1 cellular context compared by ENCODE assay signal in the genomic region with DNA sequence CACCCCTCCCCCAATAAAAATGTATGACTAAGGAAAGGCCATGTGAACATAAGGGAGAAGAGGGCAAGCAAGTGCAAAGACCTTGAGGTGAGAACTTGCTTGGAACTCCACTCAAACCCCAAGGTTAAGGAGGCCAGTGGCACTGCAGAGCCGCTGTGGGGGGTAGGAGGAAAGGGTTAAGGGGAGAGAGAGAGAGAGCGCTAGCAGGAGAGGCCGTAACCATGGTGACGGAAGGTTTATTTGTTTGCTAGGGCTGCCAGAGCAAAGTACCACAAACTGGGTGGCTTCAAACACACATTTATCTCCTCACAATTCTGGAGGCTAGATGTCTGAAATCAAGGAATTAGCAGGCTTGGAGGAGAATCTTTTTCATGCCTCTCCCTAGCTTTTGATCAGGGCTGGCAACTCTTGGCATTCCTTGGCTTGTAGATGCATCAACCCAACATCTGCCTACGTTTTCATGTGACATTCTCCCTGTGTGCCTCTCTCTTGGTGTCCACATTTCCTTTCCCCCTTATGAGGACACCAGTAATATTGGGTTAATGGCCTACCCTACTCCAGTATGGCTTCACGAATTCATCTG.
TF ChIP-seq lines count a peak whose summit lies in the region.

No MANE protein-coding gene starts in this region.

TF ChIP-seq in HepG2, 621 proteins besides CTCF, POLR2A, EP300 and RAD21 (continued from another document and continues in another):
- TF ChIP-seq KDM6A (CRISPR knock-in tag; IDR thresholded peaks at IDR 0.05; ENCODE audit: low read depth) (peak; percentile 60; the same call in 1 of the 2 replicates), ZSCAN20 (CRISPR knock-in tag; IDR thresholded peaks at IDR 0.05; ENCODE audit: borderline replicate concordance) (0 out of 2 replicates have a peak, but pooled peaks have one; percentile 47), ZFY (CRISPR knock-in tag; IDR thresholded peaks at IDR 0.05) (no peak), ARNT2 (CRISPR knock-in tag; IDR thresholded peaks at IDR 0.05; ENCODE audit: low read depth) (no peak), ZNF652 (CRISPR knock-in tag; IDR thresholded peaks at IDR 0.05; ENCODE audit: borderline replicate concordance, low read depth) (peak; percentile 100), ZNF44 (CRISPR knock-in tag; IDR thresholded peaks at IDR 0.05) (no peak), SKI (IDR thresholded peaks at IDR 0.05; ENCODE audit: partially characterized antibody) (peak; percentile 32), SOX13 (IDR thresholded peaks at IDR 0.05) (no peak), SOX13 (CRISPR knock-in tag; conservative IDR thresholded peaks at IDR 0.05 in 1 of 2, IDR thresholded peaks at IDR 0.05 in 1 of 2) (0 out of 4 replicates have a peak, but pooled peaks of 1 of the 2 experiments have one; percentile 27), TSC22D2 (CRISPR knock-in tag; IDR thresholded peaks at IDR 0.05; ENCODE audit: borderline replicate concordance) (no peak), RXRB (CRISPR knock-in tag; IDR thresholded peaks at IDR 0.05; ENCODE audit: borderline replicate concordance) (peak; percentile 54; the same call in 1 of the 2 replicates), CREB1 (IDR thresholded peaks at IDR 0.05) (no peak), CREB1 (CRISPR knock-in tag; IDR thresholded peaks at IDR 0.05) (0 out of 2 replicates have a peak, but pooled peaks have one; percentile 17), SMC3 (IDR thresholded peaks at IDR 0.05; ENCODE audit: low read length) (peak; percentile 14; the same call in 1 of the 2 replicates), NFIB (CRISPR knock-in tag; IDR thresholded peaks at IDR 0.05; ENCODE audit: borderline replicate concordance) (no peak), ZNF589 (CRISPR knock-in tag; conservative IDR thresholded peaks at IDR 0.05) (no peak), DNMT3B (CRISPR knock-in tag; conservative IDR thresholded peaks at IDR 0.05) (no peak), RFX1 (IDR thresholded peaks at IDR 0.05) (peak; percentile 84), PTBP1 (IDR thresholded peaks at IDR 0.05; ENCODE audit: low read depth, low read length, poor library complexity, severe bottlenecking) (no peak), NCOA1 (CRISPR knock-in tag; IDR thresholded peaks at IDR 0.05) (no peak), ELF3 (CRISPR knock-in tag; IDR thresholded peaks at IDR 0.05) (no peak), LCORL (IDR thresholded peaks at IDR 0.05) (peak; percentile 44; the same call in 1 of the 2 replicates), LCORL (CRISPR knock-in tag; IDR thresholded peaks at IDR 0.05) (no peak), RFX3 (CRISPR knock-in tag; IDR thresholded peaks at IDR 0.05) (peak; percentile 88), ZNF124 (CRISPR knock-in tag; IDR thresholded peaks at IDR 0.05) (no peak), GABPA (IDR thresholded peaks at IDR 0.05; ENCODE audit: low read depth, low read length) (no peak), GABPA (CRISPR knock-in tag; IDR thresholded peaks at IDR 0.05; ENCODE audit: low read depth) (no peak; the same call in 1 of the 2 replicates), ZNF232 (CRISPR knock-in tag; IDR thresholded peaks at IDR 0.05; ENCODE audit: borderline replicate concordance) (no peak), SSRP1 (CRISPR knock-in tag; IDR thresholded peaks at IDR 0.05) (0 out of 2 replicates have a peak, but pooled peaks have one; percentile 42), NCOR1 (IDR thresholded peaks at IDR 0.05; ENCODE audit: borderline replicate concordance, low read length) (0 out of 2 replicates have a peak, but pooled peaks have one; percentile 11), TGIF2 (CRISPR knock-in tag; IDR thresholded peaks at IDR 0.05) (0 out of 2 replicates have a peak, but pooled peaks have one; percentile 14), ZNF317 (CRISPR knock-in tag; IDR thresholded peaks at IDR 0.05) (no peak), NFE2 (CRISPR knock-in tag; IDR thresholded peaks at IDR 0.05) (no peak), SIN3B (IDR thresholded peaks at IDR 0.05; ENCODE audit: low read length) (no peak), ZNF557 (CRISPR knock-in tag; IDR thresholded peaks at IDR 0.05) (no peak)
- TF ChIP-seq, protein P1, sequence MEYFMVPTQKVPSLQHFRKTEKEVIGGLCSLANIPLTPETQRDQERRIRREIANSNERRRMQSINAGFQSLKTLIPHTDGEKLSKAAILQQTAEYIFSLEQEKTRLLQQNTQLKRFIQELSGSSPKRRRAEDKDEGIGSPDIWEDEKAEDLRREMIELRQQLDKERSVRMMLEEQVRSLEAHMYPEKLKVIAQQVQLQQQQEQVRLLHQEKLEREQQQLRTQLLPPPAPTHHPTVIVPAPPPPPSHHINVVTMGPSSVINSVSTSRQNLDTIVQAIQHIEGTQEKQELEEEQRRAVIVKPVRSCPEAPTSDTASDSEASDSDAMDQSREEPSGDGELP (IDR thresholded peaks at IDR 0.05; ENCODE audit: borderline replicate concordance, low read depth), result peak; percentile 14; the same call in 1 of the 2 replicates
- TF ChIP-seq, protein P2, sequence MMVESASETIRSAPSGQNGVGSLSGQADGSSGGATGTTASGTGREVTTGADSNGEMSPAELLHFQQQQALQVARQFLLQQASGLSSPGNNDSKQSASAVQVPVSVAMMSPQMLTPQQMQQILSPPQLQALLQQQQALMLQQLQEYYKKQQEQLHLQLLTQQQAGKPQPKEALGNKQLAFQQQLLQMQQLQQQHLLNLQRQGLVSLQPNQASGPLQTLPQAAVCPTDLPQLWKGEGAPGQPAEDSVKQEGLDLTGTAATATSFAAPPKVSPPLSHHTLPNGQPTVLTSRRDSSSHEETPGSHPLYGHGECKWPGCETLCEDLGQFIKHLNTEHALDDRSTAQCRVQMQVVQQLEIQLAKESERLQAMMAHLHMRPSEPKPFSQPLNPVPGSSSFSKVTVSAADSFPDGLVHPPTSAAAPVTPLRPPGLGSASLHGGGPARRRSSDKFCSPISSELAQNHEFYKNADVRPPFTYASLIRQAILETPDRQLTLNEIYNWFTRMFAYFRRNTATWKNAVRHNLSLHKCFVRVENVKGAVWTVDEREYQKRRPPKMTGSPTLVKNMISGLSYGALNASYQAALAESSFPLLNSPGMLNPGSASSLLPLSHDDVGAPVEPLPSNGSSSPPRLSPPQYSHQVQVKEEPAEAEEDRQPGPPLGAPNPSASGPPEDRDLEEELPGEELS (CRISPR knock-in tag; IDR thresholded peaks at IDR 0.05), result peak; percentile 73
- TF ChIP-seq, protein P3, sequence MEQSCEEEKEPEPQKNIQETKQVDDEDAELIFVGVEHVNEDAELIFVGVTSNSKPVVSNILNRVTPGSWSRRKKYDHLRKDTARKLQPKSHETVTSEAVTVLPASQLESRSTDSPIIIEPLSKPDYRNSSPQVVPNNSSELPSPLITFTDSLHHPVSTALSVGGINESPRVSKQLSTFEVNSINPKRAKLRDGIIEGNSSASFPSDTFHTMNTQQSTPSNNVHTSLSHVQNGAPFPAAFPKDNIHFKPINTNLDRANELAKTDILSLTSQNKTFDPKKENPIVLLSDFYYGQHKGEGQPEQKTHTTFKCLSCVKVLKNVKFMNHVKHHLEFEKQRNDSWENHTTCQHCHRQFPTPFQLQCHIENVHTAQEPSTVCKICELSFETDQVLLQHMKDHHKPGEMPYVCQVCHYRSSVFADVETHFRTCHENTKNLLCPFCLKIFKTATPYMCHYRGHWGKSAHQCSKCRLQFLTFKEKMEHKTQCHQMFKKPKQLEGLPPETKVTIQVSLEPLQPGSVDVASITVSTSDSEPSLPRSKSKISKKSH (CRISPR knock-in tag; IDR thresholded peaks at IDR 0.05; ENCODE audit: borderline replicate concordance), result no peak
- TF ChIP-seq, protein P4, sequence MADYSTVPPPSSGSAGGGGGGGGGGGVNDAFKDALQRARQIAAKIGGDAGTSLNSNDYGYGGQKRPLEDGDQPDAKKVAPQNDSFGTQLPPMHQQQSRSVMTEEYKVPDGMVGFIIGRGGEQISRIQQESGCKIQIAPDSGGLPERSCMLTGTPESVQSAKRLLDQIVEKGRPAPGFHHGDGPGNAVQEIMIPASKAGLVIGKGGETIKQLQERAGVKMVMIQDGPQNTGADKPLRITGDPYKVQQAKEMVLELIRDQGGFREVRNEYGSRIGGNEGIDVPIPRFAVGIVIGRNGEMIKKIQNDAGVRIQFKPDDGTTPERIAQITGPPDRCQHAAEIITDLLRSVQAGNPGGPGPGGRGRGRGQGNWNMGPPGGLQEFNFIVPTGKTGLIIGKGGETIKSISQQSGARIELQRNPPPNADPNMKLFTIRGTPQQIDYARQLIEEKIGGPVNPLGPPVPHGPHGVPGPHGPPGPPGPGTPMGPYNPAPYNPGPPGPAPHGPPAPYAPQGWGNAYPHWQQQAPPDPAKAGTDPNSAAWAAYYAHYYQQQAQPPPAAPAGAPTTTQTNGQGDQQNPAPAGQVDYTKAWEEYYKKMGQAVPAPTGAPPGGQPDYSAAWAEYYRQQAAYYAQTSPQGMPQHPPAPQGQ (CRISPR knock-in tag; IDR thresholded peaks at IDR 0.05; ENCODE audit: borderline replicate concordance), result no peak
- TF ChIP-seq, protein P5, sequence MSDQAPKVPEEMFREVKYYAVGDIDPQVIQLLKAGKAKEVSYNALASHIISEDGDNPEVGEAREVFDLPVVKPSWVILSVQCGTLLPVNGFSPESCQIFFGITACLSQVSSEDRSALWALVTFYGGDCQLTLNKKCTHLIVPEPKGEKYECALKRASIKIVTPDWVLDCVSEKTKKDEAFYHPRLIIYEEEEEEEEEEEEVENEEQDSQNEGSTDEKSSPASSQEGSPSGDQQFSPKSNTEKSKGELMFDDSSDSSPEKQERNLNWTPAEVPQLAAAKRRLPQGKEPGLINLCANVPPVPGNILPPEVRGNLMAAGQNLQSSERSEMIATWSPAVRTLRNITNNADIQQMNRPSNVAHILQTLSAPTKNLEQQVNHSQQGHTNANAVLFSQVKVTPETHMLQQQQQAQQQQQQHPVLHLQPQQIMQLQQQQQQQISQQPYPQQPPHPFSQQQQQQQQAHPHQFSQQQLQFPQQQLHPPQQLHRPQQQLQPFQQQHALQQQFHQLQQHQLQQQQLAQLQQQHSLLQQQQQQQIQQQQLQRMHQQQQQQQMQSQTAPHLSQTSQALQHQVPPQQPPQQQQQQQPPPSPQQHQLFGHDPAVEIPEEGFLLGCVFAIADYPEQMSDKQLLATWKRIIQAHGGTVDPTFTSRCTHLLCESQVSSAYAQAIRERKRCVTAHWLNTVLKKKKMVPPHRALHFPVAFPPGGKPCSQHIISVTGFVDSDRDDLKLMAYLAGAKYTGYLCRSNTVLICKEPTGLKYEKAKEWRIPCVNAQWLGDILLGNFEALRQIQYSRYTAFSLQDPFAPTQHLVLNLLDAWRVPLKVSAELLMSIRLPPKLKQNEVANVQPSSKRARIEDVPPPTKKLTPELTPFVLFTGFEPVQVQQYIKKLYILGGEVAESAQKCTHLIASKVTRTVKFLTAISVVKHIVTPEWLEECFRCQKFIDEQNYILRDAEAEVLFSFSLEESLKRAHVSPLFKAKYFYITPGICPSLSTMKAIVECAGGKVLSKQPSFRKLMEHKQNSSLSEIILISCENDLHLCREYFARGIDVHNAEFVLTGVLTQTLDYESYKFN (CRISPR knock-in tag; conservative IDR thresholded peaks at IDR 0.05), result peak; percentile 89
- TF ChIP-seq, protein P6, sequence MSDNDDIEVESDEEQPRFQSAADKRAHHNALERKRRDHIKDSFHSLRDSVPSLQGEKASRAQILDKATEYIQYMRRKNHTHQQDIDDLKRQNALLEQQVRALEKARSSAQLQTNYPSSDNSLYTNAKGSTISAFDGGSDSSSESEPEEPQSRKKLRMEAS (IDR thresholded peaks at IDR 0.05), result peak; percentile 37; the same call in 1 of the 2 replicates
- TF ChIP-seq, protein P7, sequence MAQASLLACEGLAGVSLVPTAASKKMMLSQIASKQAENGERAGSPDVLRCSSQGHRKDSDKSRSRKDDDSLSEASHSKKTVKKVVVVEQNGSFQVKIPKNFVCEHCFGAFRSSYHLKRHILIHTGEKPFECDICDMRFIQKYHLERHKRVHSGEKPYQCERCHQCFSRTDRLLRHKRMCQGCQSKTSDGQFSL (CRISPR knock-in tag; IDR thresholded peaks at IDR 0.05), result peak; percentile 94
- TF ChIP-seq, protein P8, sequence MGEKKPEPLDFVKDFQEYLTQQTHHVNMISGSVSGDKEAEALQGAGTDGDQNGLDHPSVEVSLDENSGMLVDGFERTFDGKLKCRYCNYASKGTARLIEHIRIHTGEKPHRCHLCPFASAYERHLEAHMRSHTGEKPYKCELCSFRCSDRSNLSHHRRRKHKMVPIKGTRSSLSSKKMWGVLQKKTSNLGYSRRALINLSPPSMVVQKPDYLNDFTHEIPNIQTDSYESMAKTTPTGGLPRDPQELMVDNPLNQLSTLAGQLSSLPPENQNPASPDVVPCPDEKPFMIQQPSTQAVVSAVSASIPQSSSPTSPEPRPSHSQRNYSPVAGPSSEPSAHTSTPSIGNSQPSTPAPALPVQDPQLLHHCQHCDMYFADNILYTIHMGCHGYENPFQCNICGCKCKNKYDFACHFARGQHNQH (CRISPR knock-in tag; IDR thresholded peaks at IDR 0.05), result peak; percentile 52; the same call in 1 of the 2 replicates
- TF ChIP-seq, protein P9, sequence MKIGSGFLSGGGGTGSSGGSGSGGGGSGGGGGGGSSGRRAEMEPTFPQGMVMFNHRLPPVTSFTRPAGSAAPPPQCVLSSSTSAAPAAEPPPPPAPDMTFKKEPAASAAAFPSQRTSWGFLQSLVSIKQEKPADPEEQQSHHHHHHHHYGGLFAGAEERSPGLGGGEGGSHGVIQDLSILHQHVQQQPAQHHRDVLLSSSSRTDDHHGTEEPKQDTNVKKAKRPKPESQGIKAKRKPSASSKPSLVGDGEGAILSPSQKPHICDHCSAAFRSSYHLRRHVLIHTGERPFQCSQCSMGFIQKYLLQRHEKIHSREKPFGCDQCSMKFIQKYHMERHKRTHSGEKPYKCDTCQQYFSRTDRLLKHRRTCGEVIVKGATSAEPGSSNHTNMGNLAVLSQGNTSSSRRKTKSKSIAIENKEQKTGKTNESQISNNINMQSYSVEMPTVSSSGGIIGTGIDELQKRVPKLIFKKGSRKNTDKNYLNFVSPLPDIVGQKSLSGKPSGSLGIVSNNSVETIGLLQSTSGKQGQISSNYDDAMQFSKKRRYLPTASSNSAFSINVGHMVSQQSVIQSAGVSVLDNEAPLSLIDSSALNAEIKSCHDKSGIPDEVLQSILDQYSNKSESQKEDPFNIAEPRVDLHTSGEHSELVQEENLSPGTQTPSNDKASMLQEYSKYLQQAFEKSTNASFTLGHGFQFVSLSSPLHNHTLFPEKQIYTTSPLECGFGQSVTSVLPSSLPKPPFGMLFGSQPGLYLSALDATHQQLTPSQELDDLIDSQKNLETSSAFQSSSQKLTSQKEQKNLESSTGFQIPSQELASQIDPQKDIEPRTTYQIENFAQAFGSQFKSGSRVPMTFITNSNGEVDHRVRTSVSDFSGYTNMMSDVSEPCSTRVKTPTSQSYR (CRISPR knock-in tag; IDR thresholded peaks at IDR 0.05; ENCODE audit: borderline replicate concordance), result peak; percentile 71; the same call in 1 of the 2 replicates
